ENCODE assay signal across 28 cellular contexts in genomic region chr2:179636100-179636980, GRCh38.
DNase-seq lines count a peak whose midpoint lies in the region; ATAC-seq, FAIRE-seq and TF ChIP-seq lines count a peak whose summit lies in the region.
"Had no signal": no experiment of that assay in that cellular context is flagged by ENCODE, and none has a peak within 500 bp of the region (broad histone marks: within the 10 kb centered on the region; RNA-seq: fewer than 3 reads in every experiment).

No MANE protein-coding gene starts in this region.

- peak overlapping the region; percentile 42 for H2AFZ ChIP-seq in HepG2 (ENCODE audit: low read length)
- H2AFZ ChIP-seq: parathyroid adenoma had no signal

- no peaks in the 10 kb centered on the region for H3K79me2 ChIP-seq in HepG2 (ENCODE audit: insufficient read depth, low read length)
- H3K79me2 ChIP-seq: parathyroid adenoma had no signal

- H3K36me3 ChIP-seq in adipocyte (ENCODE audit: control insufficient read depth, insufficient read depth, low read length, severe bottlenecking) (no peaks in the 10 kb centered on the region), HepG2 (replicated peaks in 1 of 2; ENCODE audit: control insufficient read depth in 1 of 2, insufficient read depth in 2 of 2, low read length in 2 of 2) (no peaks in the 10 kb centered on the region), gastrocnemius medialis (no peaks in the 10 kb centered on the region), pancreas (no peaks in the 10 kb centered on the region)
- H3K36me3 ChIP-seq: BLaER1 treated with 17β-estradiol and CSF1 and Interleukin-3, amounts not matched to agents 10 nM and 100 nM; tibial artery had no signal

- H3K9me3 ChIP-seq in adipocyte (ENCODE audit: control insufficient read depth, low read length): no peaks in the 10 kb centered on the region
- no peaks in the 10 kb centered on the region for H3K9me3 ChIP-seq in HepG2 (ENCODE audit: low read length)
- no peaks in the 10 kb centered on the region for H3K9me3 ChIP-seq in gastrocnemius medialis
- no peaks in the 10 kb centered on the region for H3K9me3 ChIP-seq in pancreas
- H3K9me3 ChIP-seq: BLaER1 treated with 17β-estradiol and CSF1 and Interleukin-3, amounts not matched to agents 10 nM and 100 nM; tibial artery had no signal

- intact Hi-C loops in HepG2 (cut with micrococcal nuclease; ENCODE audit: unreplicated experiment): loop anchor here (5.0 kb wide), 1 partner anchor 94 kb away; no protein-coding TSS in a partner anchor
- intact Hi-C loops in gastrocnemius medialis (cut with DNase I; ENCODE audit: low total_unique reads): loop anchor here (2.0 kb wide), 1 partner anchor 40 kb away; no protein-coding TSS in a partner anchor
- intact Hi-C loops in pancreas (cut with DNase I): no loop called here

- no peaks in the 10 kb centered on the region for H3K27me3 ChIP-seq in adipocyte (replicated peaks; ENCODE audit: control insufficient read depth, insufficient read depth, low read length)
- no peaks in the 10 kb centered on the region for H3K27me3 ChIP-seq in HepG2 (ENCODE audit: control insufficient read depth in 1 of 2, insufficient read depth in 2 of 2, low read length in 2 of 2)
- H3K27me3 ChIP-seq in gastrocnemius medialis: no peaks in the 10 kb centered on the region
- H3K27me3 ChIP-seq in pancreas: no peaks in the 10 kb centered on the region
- H3K27me3 ChIP-seq: BLaER1 treated with 17β-estradiol and CSF1 and Interleukin-3, amounts not matched to agents 10 nM and 100 nM; tibial artery had no signal

- peak; percentile 89 for ATAC-seq in HepG2
- no peak for ATAC-seq in gastrocnemius medialis
- ATAC-seq in pancreas: no peak
- ATAC-seq in HG02840 (IDR thresholded peaks at IDR 0.05; ENCODE audit: low FRiP score, unreplicated experiment): no peak
- ATAC-seq: esophagus mucosa had no signal

- peak; percentile 2 for DNase-seq in HuH-7 (ENCODE audit: low spot score)
- no peak for DNase-seq in adipocyte (ENCODE audit: low read depth)
- peak; percentile 21 for DNase-seq in HepG2 (ENCODE audit: low spot score)
- DNase-seq in gastrocnemius medialis: no peak
- no peak for DNase-seq in pancreas
- DNase-seq in GM13977 (ENCODE audit: low spot score): no peak
- DNase-seq: activated CD4-positive, alpha-beta memory T cell treated with anti-CD3 and anti-CD28 coated beads, Interleukin-2, amount 10 ng/mL, durations not matched to agents 7 days and 5 days; activated CD4-positive, CD25-positive, alpha-beta regulatory T cell treated with anti-CD3 and anti-CD28 coated beads, Interleukin-2, amount 50 U/mL, for 72 hours; activated CD8-positive, alpha-beta memory T cell treated with anti-CD3 and anti-CD28 coated beads, Interleukin-2, amount 50 U/mL, for 4 hours; activated naive CD4-positive, alpha-beta T cell treated with Interleukin-2 at 50 U/mL for 16 hours; dermis blood vessel endothelial cell; DMS79; endodermal cell; head of caudate nucleus; mammary epithelial cell; NCI-H146; NCI-H2107; NCI-H446 treated with DMSO at 0.1 percent for 48 hours; RPMI8226; stimulated activated CD4-positive, alpha-beta T cell treated with anti-CD3 and anti-CD28 coated beads, Interleukin-15, amount 100 ng/mL, for 24 hours; stimulated activated CD4-positive, alpha-beta T cell treated with anti-CD3 and anti-CD28 coated beads, Interleukin-4, amount 100 ng/mL, for 4 hours; tibial artery had no signal

- no peak for TF ChIP-seq POLR2A in HepG2 (IDR thresholded peaks at IDR 0.05; ENCODE audit: insufficient read depth in 1 of 2, low read depth in 2 of 2, low read length in 2 of 2)
- TF ChIP-seq POLR2A in gastrocnemius medialis (IDR thresholded peaks at IDR 0.05): no peak

- no TSS peak for BruUV-seq in HepG2 (replicated peaks; lab: Mats Ljungman, UMichigan)

- no peak for TF ChIP-seq RAD21 in HepG2 (CRISPR knock-in tag; IDR thresholded peaks at IDR 0.05)

- no peak overlapping the region for H3K27ac ChIP-seq in HepG2 (ENCODE audit: extremely low read length, insufficient read depth, low read length)
- peak overlapping the region; percentile 23 to 59 (median 59) for H3K27ac ChIP-seq in gastrocnemius medialis
- H3K27ac ChIP-seq in pancreas: no peak overlapping the region
- H3K27ac ChIP-seq: BLaER1 treated with 17β-estradiol and CSF1 and Interleukin-3, amounts not matched to agents 10 nM and 100 nM; parathyroid adenoma; tibial artery had no signal

- peak; percentile 47 for FAIRE-seq in HepG2 (lab: Jason Lieb, UNC)
- FAIRE-seq in pancreas (lab: Jason Lieb, UNC): no peak
- FAIRE-seq: G401.6, keratinocyte had no signal

- H3K4me3 ChIP-seq in adipocyte (ENCODE audit: low read length) (no peak overlapping the region), HepG2 (replicated peaks in 1 of 3; ENCODE audit: insufficient read depth in 1 of 3, low read depth in 2 of 3, low read length in 3 of 3) (peak overlapping the region in 2 of 3 experiments; percentile 5 to 10; a peak in 1 of 6 replicates), gastrocnemius medialis (no peak overlapping the region), pancreas (no peak overlapping the region)
- H3K4me3 ChIP-seq: BLaER1 treated with 17β-estradiol and CSF1 and Interleukin-3, amounts not matched to agents 10 nM and 100 nM; tibial artery had no signal

- POLR2A ChIA-PET in HepG2 (lab: Yijun Ruan, JAX): interaction anchor here (1.0 to 1.1 kb wide), 2 partner anchors 20 to 93 kb away, joined by 3 read pairs; no protein-coding TSS in a partner anchor

- H3K4me1 ChIP-seq in adipocyte (ENCODE audit: control insufficient read depth, insufficient read depth, low read length) (peaks cover 8% of the 10 kb centered on the region), HepG2 (ENCODE audit: insufficient read depth, low read length) (peaks cover 33% of the 10 kb centered on the region), gastrocnemius medialis (peaks cover 13 to 14% of the 10 kb centered on the region in 2 donors), pancreas (peaks cover 0 to 8% (median 0%) of the 10 kb centered on the region in 3 donors)
- H3K4me1 ChIP-seq: BLaER1 treated with 17β-estradiol and CSF1 and Interleukin-3, amounts not matched to agents 10 nM and 100 nM; parathyroid adenoma had no signal

- no peak for TF ChIP-seq EP300 in HepG2 (IDR thresholded peaks at IDR 0.05; ENCODE audit: low read depth in 2 of 2, low read length in 2 of 2)
- no peak for TF ChIP-seq EP300 in HepG2 (CRISPR knock-in tag; IDR thresholded peaks at IDR 0.05; ENCODE audit: borderline replicate concordance)

- CTCF ChIA-PET in HepG2 (lab: Yijun Ruan, JAX; ENCODE audit: low intra/inter-chr PET ratio, low total read pairs): no interaction called here

- TF ChIP-seq CTCF in HepG2 (CRISPR knock-in tag; IDR thresholded peaks at IDR 0.05) (no peak), gastrocnemius medialis (IDR thresholded peaks at IDR 0.05 in 4 of 5, conservative IDR thresholded peaks at IDR 0.05 in 1 of 5) (no peak), pancreas (IDR thresholded peaks at IDR 0.05) (no peak), GM13977 (IDR thresholded peaks at IDR 0.05; ENCODE audit: extremely low read depth, insufficient read depth, missing control alignments) (no peak)

- WGBS in HepG2 (ENCODE audit: low lambda C conversion rate): 3% methylated on average over 6 of the region's 6 CpGs
- 49 to 53% methylated on average over 6 of the region's 6 CpGs for WGBS in pancreas, 2 donors

- H3K9ac ChIP-seq in adipocyte (ENCODE audit: low read length): peak overlapping the region; percentile 15
- no peak overlapping the region for H3K9ac ChIP-seq in HepG2 (ENCODE audit: insufficient read depth, low read depth, low read length)
- H3K9ac ChIP-seq: BLaER1 treated with 17β-estradiol and CSF1 and Interleukin-3, amounts not matched to agents 10 nM and 100 nM; parathyroid adenoma had no signal

- H3K4me2 ChIP-seq in HepG2 (ENCODE audit: low read depth, low read length): peak overlapping the region; percentile 48
- H3K4me2 ChIP-seq: BLaER1 treated with 17β-estradiol and CSF1 and Interleukin-3, amounts not matched to agents 10 nM and 100 nM had no signal

- no peaks in the 10 kb centered on the region for H4K20me1 ChIP-seq in HepG2 (ENCODE audit: insufficient read depth, low read length)
- H4K20me1 ChIP-seq: BLaER1 treated with 17β-estradiol and CSF1 and Interleukin-3, amounts not matched to agents 10 nM and 100 nM had no signal

- in situ Hi-C loops in HepG2 (cut with HindIII; ENCODE audit: extremely low pct_ligation_motif_present, low pct_unique_long_range_greater_than_20kb) (no loop called here), gastrocnemius medialis (cut with MboI; ENCODE audit: low sequenced_read_pairs in 4 of 4) (no loop called here), GM13977 (cut with MboI; ENCODE audit: low pct_unique_long_range_greater_than_20kb, low sequenced_read_pairs, unreplicated experiment) (no loop called here)

TF ChIP-seq in HepG2, 621 proteins besides CTCF, POLR2A, EP300 and RAD21 (continues in another document):
- TF ChIP-seq ZNF451 (CRISPR knock-in tag; IDR thresholded peaks at IDR 0.05) (no peak), FOXA3 (CRISPR knock-in tag; IDR thresholded peaks at IDR 0.05) (0 out of 2 replicates have a peak, but pooled peaks have one; percentile 6), PAXIP1 (CRISPR knock-in tag; conservative IDR thresholded peaks at IDR 0.05) (peak; percentile 22), IRX3 (CRISPR knock-in tag; IDR thresholded peaks at IDR 0.05; ENCODE audit: borderline replicate concordance, low read depth) (0 out of 2 replicates have a peak, but pooled peaks have one; percentile 25), HNRNPK (IDR thresholded peaks at IDR 0.05; ENCODE audit: low read depth, low read length, poor library complexity, severe bottlenecking) (no peak)

Comparison
In these comparisons a context has a peak if more than half of its experiments do, and no peak if none do; other contexts are left out.
1. DNase-seq: peak in HuH-7 (single experiment) and HepG2 (single experiment); none in adipocyte (single experiment), gastrocnemius medialis (0 of 2), pancreas (0 of 6) and GM13977 (single experiment).
2. H3K4me3 ChIP-seq: peak in HepG2 (2 of 3); none in adipocyte (single experiment), gastrocnemius medialis (0 of 4) and pancreas (0 of 4).
3. H3K27ac ChIP-seq: peak in gastrocnemius medialis (4 of 4); none in HepG2 (single experiment) and pancreas (0 of 4).
4. intact Hi-C loops: an anchor here in HepG2 (5.0 kb wide) and gastrocnemius medialis (2.0 kb wide); none called in pancreas.